ENCODE assay signal across 13 cellular contexts in genomic region chr17:19345486-19346350, GRCh38. TPM values are rescaled to one million over a fixed set of nuclear protein-coding genes. Genes with fewer than 3 reads are reported as not detected.
DNase-seq lines count a peak whose midpoint lies in the region; ATAC-seq and TF ChIP-seq lines count a peak whose summit lies in the region.
"Had no signal": no experiment of that assay in that cellular context is flagged by ENCODE, and none has a peak within 500 bp of the region (broad histone marks: within the 10 kb centered on the region; RNA-seq: fewer than 3 reads in every experiment).

No MANE protein-coding gene starts in this region.

- no peaks in the 10 kb centered on the region for H3K36me3 ChIP-seq in esophagus squamous epithelium
- H3K36me3 ChIP-seq in prostate gland: no peaks in the 10 kb centered on the region
- no peaks in the 10 kb centered on the region for H3K36me3 ChIP-seq in aorta (ENCODE audit: control insufficient read depth in 1 of 2, insufficient read depth in 2 of 2, low read length in 1 of 2)

- H3K9me3 ChIP-seq in esophagus squamous epithelium: no peaks in the 10 kb centered on the region
- no peaks in the 10 kb centered on the region for H3K9me3 ChIP-seq in prostate gland
- no peaks in the 10 kb centered on the region for H3K9me3 ChIP-seq in aorta (ENCODE audit: control insufficient read depth, low read length)

- ATAC-seq in Right ventricle myocardium superior (ENCODE audit: poor library complexity) (no peak), aorta (ENCODE audit: low FRiP score) (peak; percentile 2)

- peaks cover 30 to 87% (median 37%) of the 10 kb centered on the region in 3 donors for H3K4me1 ChIP-seq in esophagus squamous epithelium
- peaks cover 12% of the 10 kb centered on the region for H3K4me1 ChIP-seq in prostate gland (replicated peaks)
- H3K4me1 ChIP-seq in aorta (ENCODE audit: control insufficient read depth in 1 of 2, insufficient read depth in 2 of 2, low read length in 2 of 2): no peaks in the 10 kb centered on the region

- DNase-seq in cardiac septum (ENCODE audit: low spot score) (peak; percentile 58), Right ventricle myocardium superior (no peak), esophagus squamous epithelium (lab: John Stamatoyannopoulos, UW) (no peak), prostate gland (ENCODE audit: low spot score) (no peak), aorta (no peak), hypothalamus (lab: John Stamatoyannopoulos, UW) (no peak), cortex of kidney (lab: John Stamatoyannopoulos, UW) (no peak), activated gamma-delta T cell treated with Interleukin-2 at 50 U/mL for 16 hours (no peak)
- DNase-seq: DMS79 treated with DMSO at 0.1 percent for 48 hours, mesendoderm, NCI-H1092, T1000 had no signal

- H3K27me3 ChIP-seq in esophagus squamous epithelium (no peaks in the 10 kb centered on the region), prostate gland (replicated peaks; ENCODE audit: insufficient read depth) (no peaks in the 10 kb centered on the region), aorta (ENCODE audit: control insufficient read depth in 1 of 2, insufficient read depth in 2 of 2, low read length in 1 of 2) (no peaks in the 10 kb centered on the region)

- TF ChIP-seq POLR2A in esophagus squamous epithelium (IDR thresholded peaks at IDR 0.05) (no peak), prostate gland (IDR thresholded peaks at IDR 0.05) (no peak)

- H3K4me3 ChIP-seq in esophagus squamous epithelium: no peak overlapping the region
- H3K4me3 ChIP-seq in prostate gland: no peak overlapping the region
- H3K4me3 ChIP-seq in aorta (ENCODE audit: low read length in 2 of 2): no peak overlapping the region

- intact Hi-C loops in cardiac septum (cut with DNase I) (no loop called here), Right ventricle myocardium superior (cut with DNase I) (no loop called here), esophagus squamous epithelium (cut with DNase I) (no loop called here), prostate gland (cut with DNase I) (no loop called here), aorta (cut with DNase I) (no loop called here)

- no peak for TF ChIP-seq CTCF in esophagus squamous epithelium (IDR thresholded peaks at IDR 0.05)
- TF ChIP-seq CTCF in prostate gland (IDR thresholded peaks at IDR 0.05): no peak

- WGBS in esophagus squamous epithelium, 2 donors: 76 to 87% methylated on average over 6 of the region's 13 CpGs
- WGBS in prostate gland: 83% methylated on average over 13 of the region's 13 CpGs
- 75 to 78% methylated on average over 13 of the region's 13 CpGs for WGBS in aorta, 2 donors

- peak overlapping the region; percentile 82 to 93 (median 90) for H3K27ac ChIP-seq in esophagus squamous epithelium
- H3K27ac ChIP-seq in prostate gland: peak overlapping the region; percentile 65 to 71
- H3K27ac ChIP-seq in aorta (ENCODE audit: low read depth in 1 of 2, low read length in 2 of 2): peak overlapping the region; percentile 49 to 78

RNA-seq across cellular contexts. Expression of gene B9D1, which starts 16.8 kb away (rescaled TPM):
- 9.7 TPM for total RNA-seq in cardiac septum
- 6.8 TPM for total RNA-seq in Right ventricle myocardium superior
- 10 to 100 TPM in 3 of 4 donors, 1 to 10 TPM in 1; 9.2 to 24.5 (median 13.0) TPM for total RNA-seq in esophagus squamous epithelium
- 10 to 100 TPM; 15.7 to 28.8 TPM for total RNA-seq in prostate gland
- 1 to 10 TPM; 7.3 to 8.9 TPM for total RNA-seq in aorta
- polyA plus RNA-seq in aorta: 10 to 100 TPM in 1 of 2 donors, 1 to 10 TPM in 1; 9.5 to 16.5 TPM

RNA-seq across cellular contexts. Expression of gene MAPK7, which starts 32.6 kb away (rescaled TPM):
- total RNA-seq in cardiac septum (17.5 TPM), Right ventricle myocardium superior (13.9 TPM), esophagus squamous epithelium (10 to 100 TPM; 22.6 to 39.7 (median 28.1) TPM), prostate gland (10 to 100 TPM; 22.3 to 43.1 TPM), aorta (10 to 100 TPM; 33.5 to 34.1 TPM)
- polyA plus RNA-seq in aorta: 10 to 100 TPM in 1 of 2 donors, 1 to 10 TPM in 1; 5.4 to 25.6 TPM

RNA-seq across cellular contexts. Expression of gene MFAP4, which starts 41.3 kb away (rescaled TPM):
- 46.2 TPM for total RNA-seq in cardiac septum
- total RNA-seq in Right ventricle myocardium superior: 42.9 TPM
- total RNA-seq in esophagus squamous epithelium: 100 to 1,000 TPM in 1 of 4 donors, 10 to 100 TPM in 2, 1 to 10 TPM in 1; 4.3 to 365 (median 21.6) TPM
- total RNA-seq in prostate gland: 100 to 1,000 TPM in 1 of 2 donors, 10 to 100 TPM in 1; 56.1 to 146 TPM
- 100 to 1,000 TPM; 271 to 564 TPM for total RNA-seq in aorta
- 100 to 1,000 TPM; 324 to 793 TPM for polyA plus RNA-seq in aorta
- total RNA-seq: NCI-H460 had no signal
